ENCODE assay signal across 8 cellular contexts in the genomic region with DNA sequence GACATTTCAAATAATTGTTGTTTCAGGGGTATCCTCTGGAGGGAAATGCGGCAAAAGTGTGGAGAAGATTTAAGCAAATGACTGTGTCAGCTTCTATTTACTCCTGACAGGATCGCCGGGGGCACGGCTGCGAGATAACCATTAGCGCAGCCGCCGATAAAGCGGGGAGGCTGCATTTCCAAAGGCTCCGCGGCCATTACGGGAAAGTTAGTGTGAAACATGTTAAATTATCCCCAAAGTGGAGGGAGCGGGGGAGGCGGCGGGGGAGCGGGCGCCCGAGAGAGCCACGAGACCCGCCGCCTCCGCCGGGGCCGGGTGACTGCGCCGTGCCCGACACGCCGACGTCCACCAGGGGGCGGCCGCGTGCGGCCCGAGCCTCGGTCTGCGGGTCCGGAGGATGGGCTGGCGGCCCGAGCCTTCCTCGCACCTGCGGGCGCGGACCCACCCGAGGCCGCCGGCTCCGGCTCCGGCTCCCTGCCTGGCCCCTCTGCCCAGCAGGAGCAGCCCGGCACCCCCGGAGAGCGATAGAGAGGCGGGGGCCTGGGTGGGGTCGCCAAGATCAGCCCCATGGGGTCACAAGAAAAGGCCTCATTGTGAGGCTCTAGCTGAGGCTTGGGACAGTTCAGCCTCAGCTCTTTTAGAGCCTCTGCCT.
A peak's percentile ranks its signal among the peaks of the same experiment; 100 is the strongest.
DNase-seq lines count a peak whose midpoint lies in the region; ATAC-seq, FAIRE-seq and TF ChIP-seq lines count a peak whose summit lies in the region.

No MANE protein-coding gene starts in this region.

- H4K20me1 ChIP-seq in GM12878 (ENCODE audit: control insufficient read depth, insufficient read depth), result no peaks in the 10 kb centered on the region

- no peak overlapping the region for H2AFZ ChIP-seq in GM12878 (ENCODE audit: control insufficient read depth, low read depth, low read length)

- H3K4me1 ChIP-seq in GM12878 (ENCODE audit: control insufficient read depth, insufficient read depth, low read length) (no peaks in the 10 kb centered on the region), liver (ENCODE audit: control insufficient read depth in 4 of 4, insufficient read depth in 4 of 4, low read length in 3 of 4) (peaks cover 0 to 4% (median 2%) of the 10 kb centered on the region in 4 donors)

- no peak for TF ChIP-seq EP300 in GM12878 (IDR thresholded peaks at IDR 0.05; ENCODE audit: borderline replicate concordance in 1 of 2, control insufficient read depth in 1 of 2, low read depth in 2 of 2, low read length in 2 of 2)

- H3K27me3 ChIP-seq in GM12878 (replicated peaks in 1 of 2; ENCODE audit: control insufficient read depth in 2 of 2, insufficient read depth in 2 of 2, low read length in 1 of 2) (peaks cover 7 to 16% of the 10 kb centered on the region in 2 experiments), liver (ENCODE audit: control insufficient read depth in 4 of 4, insufficient read depth in 4 of 4, low read length in 3 of 4) (peaks cover 7 to 16% (median 13%) of the 10 kb centered on the region in 4 donors)

- H3K79me2 ChIP-seq in GM12878 (ENCODE audit: control insufficient read depth, insufficient read depth, low read length), result no peaks in the 10 kb centered on the region

- POLR2A ChIA-PET in GM12878 (lab: Charles Lee), result no interaction called here

- no peak for TF ChIP-seq POLR2A in GM12878 (IDR thresholded peaks at IDR 0.05; ENCODE audit: low read depth, low read length)

- no peaks in the 10 kb centered on the region for H3K36me3 Mint-ChIP-seq in stimulated activated naive B cell treated with anti-CD40 and anti-IgM and Interleukin-4, amounts not matched to agents 10 μg/mL and 1 μg/mL and 100 μg/mL, for 72 hours

- H3K27me3 Mint-ChIP-seq in stimulated activated naive B cell treated with anti-CD40 and anti-IgM and Interleukin-4, amounts not matched to agents 10 μg/mL and 1 μg/mL and 100 μg/mL, for 72 hours, result peaks cover 55 to 65% of the 10 kb centered on the region in 2 donors

- TF ChIP-seq CTCF in GM12878 (IDR thresholded peaks at IDR 0.05 in 2 of 3, conservative IDR thresholded peaks at IDR 0.05 in 1 of 3; ENCODE audit: control insufficient read depth in 2 of 3, extremely low read depth in 1 of 3, insufficient read depth in 1 of 3, low read depth in 3 of 3, low read length in 3 of 3), result peak; percentile 62 to 75 (median 66); a peak in 5 of 6 replicates
- TF ChIP-seq CTCF in liver (IDR thresholded peaks at IDR 0.05; ENCODE audit: low read depth, low read length, missing input control), result peak; percentile 65

- ATAC-seq in GM12878 (peak; percentile 100), HG02623 (IDR thresholded peaks at IDR 0.05; ENCODE audit: unreplicated experiment) (no peak)
- peak; percentile 78 to 81 for ATAC-seq in stimulated activated naive B cell treated with anti-CD40 and anti-IgM and Interleukin-4, amounts not matched to agents 10 μg/mL and 1 μg/mL and 100 μg/mL, for 72 hours (replicated peaks)

- peak; percentile 50 for TF ChIP-seq RAD21 in GM12878 (IDR thresholded peaks at IDR 0.05; ENCODE audit: insufficient read depth, low read depth, low read length)
- peak in 1 of 2 donors; percentile 18 for TF ChIP-seq RAD21 in liver (IDR thresholded peaks at IDR 0.05)

- no peaks in the 10 kb centered on the region for H3K9me3 Mint-ChIP-seq in stimulated activated naive B cell treated with anti-CD40 and anti-IgM and Interleukin-4, amounts not matched to agents 10 μg/mL and 1 μg/mL and 100 μg/mL, for 72 hours

- peak overlapping the region in 1 of 2 donors; percentile 53 for H3K4me3 Mint-ChIP-seq in stimulated activated naive B cell treated with anti-CD40 and anti-IgM and Interleukin-4, amounts not matched to agents 10 μg/mL and 1 μg/mL and 100 μg/mL, for 72 hours

- no peak overlapping the region for H3K9ac ChIP-seq in GM12878 (ENCODE audit: control insufficient read depth, insufficient read depth, low read length)
- no peak overlapping the region for H3K9ac ChIP-seq in liver (ENCODE audit: low read depth in 1 of 2, low read length in 2 of 2)

- in situ Hi-C loops in GM12878 (cut with MboI), result loop anchor here (5.0 kb wide), 2 partner anchors 71 to 201 kb away; no protein-coding TSS in a partner anchor

- intact Hi-C loops in GM12878 (cut with micrococcal nuclease; ENCODE audit: unreplicated experiment), result loop anchor here (1.0 to 5.0 kb wide), 4 partner anchors 72 to 207 kb away; no protein-coding TSS in a partner anchor

- FAIRE-seq in GM12878 (lab: Jason Lieb, UNC), result no peak

- H3K27ac ChIP-seq in GM12878 (ENCODE audit: control insufficient read depth, insufficient read depth), result no peak overlapping the region
- H3K27ac ChIP-seq in liver (ENCODE audit: low read depth in 1 of 2, low read length in 2 of 2), result no peak overlapping the region

- RAD21 ChIA-PET in GM12878 (lab: Charles Lee; ENCODE audit: unreplicated experiment), result interaction anchor here (0.7 to 2.3 kb wide), 2 partner anchors 207 to 241 kb away, joined by 3 to 4 read pairs; no protein-coding TSS in a partner anchor

- BruUV-seq in GM12878 (replicated peaks; lab: Mats Ljungman, UMichigan), result no TSS peak

- SMC1A ChIA-PET in GM12878 (lab: Charles Lee; ENCODE audit: uncharacterized antibody, unreplicated experiment), result no interaction called here

- H3K4me3 ChIP-seq in GM12878, result no peak overlapping the region
- H3K4me3 ChIP-seq in liver (ENCODE audit: low read depth in 1 of 3, low read length in 3 of 3), result no peak overlapping the region

- H3K4me1 Mint-ChIP-seq in stimulated activated naive B cell treated with anti-CD40 and anti-IgM and Interleukin-4, amounts not matched to agents 10 μg/mL and 1 μg/mL and 100 μg/mL, for 72 hours, result peaks cover 5 to 10% of the 10 kb centered on the region in 2 donors

- no peaks in the 10 kb centered on the region for H3K9me3 ChIP-seq in GM12878 (replicated peaks; ENCODE audit: control insufficient read depth, insufficient read depth, low read length)
- no peaks in the 10 kb centered on the region for H3K9me3 ChIP-seq in liver (ENCODE audit: control insufficient read depth in 4 of 4, low read length in 3 of 4)

- H3K27ac Mint-ChIP-seq in stimulated activated naive B cell treated with anti-CD40 and anti-IgM and Interleukin-4, amounts not matched to agents 10 μg/mL and 1 μg/mL and 100 μg/mL, for 72 hours, result no peak overlapping the region

- DNase-seq in NCI-H748 (lab: John Stamatoyannopoulos, UW; ENCODE audit: unreplicated experiment) (peak; percentile 56), NCI-H748 treated with DMSO at 0.1 percent for 48 hours (lab: John Stamatoyannopoulos, UW) (no peak), T-helper 9 cell (peak; percentile 63), GM12878 (ENCODE audit: low read depth, low spot score) (no peak), NCI-H146 treated with DMSO at 0.1 percent for 48 hours (lab: John Stamatoyannopoulos, UW; ENCODE audit: unreplicated experiment) (no peak)
- peak; percentile 28 for DNase-seq in stimulated activated naive B cell treated with anti-CD40 and anti-IgM and Interleukin-4, amounts not matched to agents 10 μg/mL and 1 μg/mL and 100 μg/mL, for 72 hours

- WGBS in GM12878 (ENCODE audit: insufficient coverage, insufficient replicate concordance, low lambda C conversion rate, missing lambda C conversion rate), result 17% methylated on average over 31 of the region's 54 CpGs
- 4% methylated on average over 54 of the region's 54 CpGs for WGBS in liver

- CTCF ChIA-PET in GM12878 (lab: Yijun Ruan, JAX), result interaction anchor here (0.6 to 3.6 kb wide), 7 partner anchors 57 to 343 kb away, joined by 3 to 23 read pairs (median 5); no protein-coding TSS in a partner anchor

- no peaks in the 10 kb centered on the region for H3K36me3 ChIP-seq in GM12878 (ENCODE audit: control insufficient read depth in 2 of 2, insufficient read depth in 2 of 2, low read length in 1 of 2)
- no peaks in the 10 kb centered on the region for H3K36me3 ChIP-seq in liver (ENCODE audit: control insufficient read depth in 4 of 4, insufficient read depth in 3 of 4, low read depth in 1 of 4, low read length in 3 of 4)

- H3K4me2 ChIP-seq in GM12878 (ENCODE audit: control insufficient read depth, insufficient read depth), result no peak overlapping the region

TF ChIP-seq in GM12878, 131 proteins besides CTCF, POLR2A, EP300 and RAD21 (continues in another document):
- TF ChIP-seq, protein P1, sequence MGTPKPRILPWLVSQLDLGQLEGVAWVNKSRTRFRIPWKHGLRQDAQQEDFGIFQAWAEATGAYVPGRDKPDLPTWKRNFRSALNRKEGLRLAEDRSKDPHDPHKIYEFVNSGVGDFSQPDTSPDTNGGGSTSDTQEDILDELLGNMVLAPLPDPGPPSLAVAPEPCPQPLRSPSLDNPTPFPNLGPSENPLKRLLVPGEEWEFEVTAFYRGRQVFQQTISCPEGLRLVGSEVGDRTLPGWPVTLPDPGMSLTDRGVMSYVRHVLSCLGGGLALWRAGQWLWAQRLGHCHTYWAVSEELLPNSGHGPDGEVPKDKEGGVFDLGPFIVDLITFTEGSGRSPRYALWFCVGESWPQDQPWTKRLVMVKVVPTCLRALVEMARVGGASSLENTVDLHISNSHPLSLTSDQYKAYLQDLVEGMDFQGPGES (IDR thresholded peaks at IDR 0.05), result no peak
- TF ChIP-seq TCF12 (IDR thresholded peaks at IDR 0.05; ENCODE audit: low read depth, low read length), result 0 out of 2 replicates have a peak, but pooled peaks have one; percentile 38
- no peak for TF ChIP-seq CHD2 (IDR thresholded peaks at IDR 0.05; ENCODE audit: borderline replicate concordance, low read depth, low read length)

TF ChIP-seq in liver, 16 proteins besides CTCF, POLR2A, EP300 and RAD21:
- TF ChIP-seq RXRA (IDR thresholded peaks at IDR 0.05), result no peak
- TF ChIP-seq, protein P2, sequence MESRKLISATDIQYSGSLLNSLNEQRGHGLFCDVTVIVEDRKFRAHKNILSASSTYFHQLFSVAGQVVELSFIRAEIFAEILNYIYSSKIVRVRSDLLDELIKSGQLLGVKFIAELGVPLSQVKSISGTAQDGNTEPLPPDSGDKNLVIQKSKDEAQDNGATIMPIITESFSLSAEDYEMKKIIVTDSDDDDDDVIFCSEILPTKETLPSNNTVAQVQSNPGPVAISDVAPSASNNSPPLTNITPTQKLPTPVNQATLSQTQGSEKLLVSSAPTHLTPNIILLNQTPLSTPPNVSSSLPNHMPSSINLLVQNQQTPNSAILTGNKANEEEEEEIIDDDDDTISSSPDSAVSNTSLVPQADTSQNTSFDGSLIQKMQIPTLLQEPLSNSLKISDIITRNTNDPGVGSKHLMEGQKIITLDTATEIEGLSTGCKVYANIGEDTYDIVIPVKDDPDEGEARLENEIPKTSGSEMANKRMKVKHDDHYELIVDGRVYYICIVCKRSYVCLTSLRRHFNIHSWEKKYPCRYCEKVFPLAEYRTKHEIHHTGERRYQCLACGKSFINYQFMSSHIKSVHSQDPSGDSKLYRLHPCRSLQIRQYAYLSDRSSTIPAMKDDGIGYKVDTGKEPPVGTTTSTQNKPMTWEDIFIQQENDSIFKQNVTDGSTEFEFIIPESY (IDR thresholded peaks at IDR 0.05), result no peak
- TF ChIP-seq, protein P3, sequence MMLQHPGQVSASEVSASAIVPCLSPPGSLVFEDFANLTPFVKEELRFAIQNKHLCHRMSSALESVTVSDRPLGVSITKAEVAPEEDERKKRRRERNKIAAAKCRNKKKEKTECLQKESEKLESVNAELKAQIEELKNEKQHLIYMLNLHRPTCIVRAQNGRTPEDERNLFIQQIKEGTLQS (IDR thresholded peaks at IDR 0.05), result no peak
- TF ChIP-seq JUND (IDR thresholded peaks at IDR 0.05), result no peak
- TF ChIP-seq YY1 (IDR thresholded peaks at IDR 0.05), result no peak
- TF ChIP-seq TAF1 (conservative IDR thresholded peaks at IDR 0.05), result no peak

Comparison
In these comparisons a context has a peak if more than half of its experiments do, and no peak if none do; other contexts are left out.
1. DNase-seq: peak in NCI-H748 (single experiment), T-helper 9 cell (single experiment) and stimulated activated naive B cell treated with anti-CD40 and anti-IgM and Interleukin-4, amounts not matched to agents 10 μg/mL and 1 μg/mL and 100 μg/mL, for 72 hours (single experiment); none in NCI-H748 treated with DMSO at 0.1 percent for 48 hours (single experiment), GM12878 (single experiment) and NCI-H146 treated with DMSO at 0.1 percent for 48 hours (single experiment).